Comparison of ENCODE assay signal across 8 cellular contexts in the genomic region with DNA sequence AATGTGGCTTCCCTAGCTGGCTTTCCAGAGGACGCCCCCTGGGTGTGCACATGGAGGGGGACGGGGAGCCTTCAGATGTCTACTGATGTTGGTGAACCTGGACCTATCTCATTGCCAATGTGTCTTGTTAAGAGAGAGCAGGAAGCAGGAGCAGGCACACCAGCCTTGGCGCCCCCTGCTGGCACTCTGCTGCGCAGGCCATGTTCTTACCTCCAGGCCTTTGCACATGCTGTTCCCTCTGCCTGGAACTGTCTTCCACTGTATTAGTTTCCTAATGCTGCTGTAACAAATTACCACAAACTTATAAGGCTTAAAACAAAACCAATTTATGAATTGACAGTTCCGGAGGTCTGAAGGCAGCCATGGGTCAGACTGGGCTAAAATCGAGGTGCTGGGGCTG. TPM values are rescaled to one million over a fixed set of nuclear protein-coding genes. Genes with fewer than 3 reads are reported as not detected.
DNase-seq lines count a peak whose midpoint lies in the region; TF ChIP-seq lines count a peak whose summit lies in the region.
"Had no signal": no experiment of that assay in that cellular context is flagged by ENCODE, and none has a peak within 500 bp of the region (broad histone marks: within the 10 kb centered on the region; RNA-seq: fewer than 3 reads in every experiment).

No MANE protein-coding gene starts in this region.

- H3K4me1 ChIP-seq in KMS-11 (ENCODE audit: low read depth, poor library complexity, severe bottlenecking) (no peaks in the 10 kb centered on the region), osteoblast (ENCODE audit: insufficient read depth, low read length) (no peaks in the 10 kb centered on the region)

- no peaks in the 10 kb centered on the region for H3K79me2 ChIP-seq in KMS-11 (ENCODE audit: insufficient read depth, low read depth)
- no peaks in the 10 kb centered on the region for H3K79me2 ChIP-seq in osteoblast (ENCODE audit: insufficient read depth, low read length)

- H2AFZ ChIP-seq in KMS-11 (ENCODE audit: low read depth) (no peak overlapping the region), osteoblast (ENCODE audit: low read length) (no peak overlapping the region)

- TF ChIP-seq CTCF in GM06990 (IDR thresholded peaks at IDR 0.05; ENCODE audit: insufficient read depth, low read length, poor library complexity, severe bottlenecking) = peak; percentile 54
- TF ChIP-seq CTCF in KMS-11 (conservative IDR thresholded peaks at IDR 0.05; ENCODE audit: low read depth, low read length) = peak; percentile 52
- peak; percentile 46 for TF ChIP-seq CTCF in astrocyte of the spinal cord (IDR thresholded peaks at IDR 0.05; ENCODE audit: low read depth, low read length)
- peak; percentile 14 for TF ChIP-seq CTCF in osteoblast (IDR thresholded peaks at IDR 0.05; ENCODE audit: extremely low read depth, low read depth, low read length)

- in situ Hi-C loops in astrocyte of the spinal cord (cut with HindIII; ENCODE audit: low sequenced_read_pairs) = no loop called here

- no peak overlapping the region for H3K4me3 ChIP-seq in GM06990 (replicated peaks; ENCODE audit: low read depth, low read length)
- no peak overlapping the region for H3K4me3 ChIP-seq in KMS-11 (IDR thresholded peaks at IDR 0.05; ENCODE audit: insufficient read depth, low read depth, low read length)
- no peak overlapping the region for H3K4me3 ChIP-seq in astrocyte of the spinal cord (ENCODE audit: low read depth, low read length)
- no peak overlapping the region for H3K4me3 ChIP-seq in osteoblast (ENCODE audit: insufficient read depth, low read length)

- H4K20me1 ChIP-seq in KMS-11 (ENCODE audit: insufficient read depth) (no peaks in the 10 kb centered on the region), osteoblast (ENCODE audit: insufficient read depth, low read length) (no peaks in the 10 kb centered on the region)

- H3K27me3 ChIP-seq in GM06990 (replicated peaks; ENCODE audit: control insufficient read depth, insufficient read depth, low read length) (no peaks in the 10 kb centered on the region), KMS-11 (ENCODE audit: insufficient read depth, low read depth) (no peaks in the 10 kb centered on the region), osteoblast (ENCODE audit: insufficient read depth, low read length) (no peaks in the 10 kb centered on the region)

- H3K9me3 ChIP-seq in osteoblast (ENCODE audit: low read depth, low read length) = no peaks in the 10 kb centered on the region

- H3K9ac ChIP-seq in KMS-11 = no peak overlapping the region

- H3K27ac ChIP-seq in KMS-11 = no peak overlapping the region
- H3K27ac ChIP-seq in osteoblast (ENCODE audit: low read depth, low read length) = no peak overlapping the region
- H3K27ac ChIP-seq in caudate nucleus (ENCODE audit: low read depth, low read length) = no peak overlapping the region

- H3K36me3 ChIP-seq in GM06990 (ENCODE audit: control insufficient read depth, insufficient read depth, low read length) = no peaks in the 10 kb centered on the region
- no peaks in the 10 kb centered on the region for H3K36me3 ChIP-seq in KMS-11 (ENCODE audit: insufficient read depth)
- no peaks in the 10 kb centered on the region for H3K36me3 ChIP-seq in osteoblast (ENCODE audit: insufficient read depth, low read length)

- H3K4me2 ChIP-seq in KMS-11 = no peak overlapping the region
- no peak overlapping the region for H3K4me2 ChIP-seq in osteoblast (ENCODE audit: insufficient read depth, low read length)

- DNase-seq in GM06990 (ENCODE audit: extremely low read depth, insufficient read length) = no peak
- DNase-seq in astrocyte of the spinal cord (ENCODE audit: low read depth, low spot score) = no peak
- DNase-seq in osteoblast (ENCODE audit: insufficient read length, low spot score, missing footprints) = no peak
- no peak for DNase-seq in caudate nucleus (lab: John Stamatoyannopoulos, UW)
- DNase-seq in NCI-H1417 treated with DMSO at 0.1 percent for 48 hours (lab: John Stamatoyannopoulos, UW) = no peak
- DNase-seq in activated gamma-delta T cell treated with Interleukin-2 at 50 U/mL for 16 hours = no peak
- DNase-seq: NCI-H2029 had no signal

RNA-seq across cellular contexts. Expression of a gene that starts 23.6 kb away (rescaled TPM):
- 4.7 and 6.2 TPM in 2 replicates for total RNA-seq in osteoblast
